8 cellular contexts compared by ENCODE assay signal in genomic region chr7:30225863-30226361, GRCh38. TPM values are rescaled to one million over a fixed set of nuclear protein-coding genes. Genes with fewer than 3 reads are reported as not detected.
DNase-seq lines count a peak whose midpoint lies in the region; ATAC-seq and TF ChIP-seq lines count a peak whose summit lies in the region.

No MANE protein-coding gene starts in this region.

- TF ChIP-seq CTCF in glutamatergic neuron (IDR thresholded peaks at IDR 0.05; ENCODE audit: partially characterized antibody, unreplicated experiment) (no peak), prostate gland (IDR thresholded peaks at IDR 0.05) (no peak)

- no peaks in the 10 kb centered on the region for H3K9me3 Mint-ChIP-seq in glutamatergic neuron (ENCODE audit: unreplicated experiment)

- ATAC-seq in activated CD4-positive, CD25-positive, alpha-beta regulatory T cell treated with anti-CD3 and anti-CD28 coated beads, Interleukin-2, amount 50 U/mL, for 24 hours: peak; percentile 75 to 77
- ATAC-seq in HG02763 (IDR thresholded peaks at IDR 0.05; ENCODE audit: unreplicated experiment): peak; percentile 69
- peak; percentile 63 for ATAC-seq in T-helper 17 cell

- H3K36me3 Mint-ChIP-seq in T-helper 17 cell (ENCODE audit: low read depth) (no peaks in the 10 kb centered on the region), glutamatergic neuron (ENCODE audit: unreplicated experiment) (no peaks in the 10 kb centered on the region)

- DNase-seq in activated CD4-positive, CD25-positive, alpha-beta regulatory T cell (lab: John Stamatoyannopoulos, UW): no peak
- peak; percentile 58 for DNase-seq in NCI-H1105 (lab: John Stamatoyannopoulos, UW)
- no peak for DNase-seq in T-helper 17 cell
- DNase-seq in glutamatergic neuron: peak; percentile 22
- DNase-seq in prostate gland (ENCODE audit: low spot score): peak; percentile 75
- DNase-seq in activated CD4-positive, alpha-beta T cell treated with anti-CD3 and anti-CD28 coated beads, Interleukin-2, amount 50 U/mL, for 48 hours: no peak

- H3K27me3 Mint-ChIP-seq in T-helper 17 cell (peaks cover 3% of the 10 kb centered on the region), glutamatergic neuron (ENCODE audit: unreplicated experiment) (no peaks in the 10 kb centered on the region)

- H3K4me1 Mint-ChIP-seq in T-helper 17 cell: no peaks in the 10 kb centered on the region
- H3K4me1 Mint-ChIP-seq in glutamatergic neuron (ENCODE audit: low read depth, unreplicated experiment): peaks cover 18% of the 10 kb centered on the region

- peaks cover 4% of the 10 kb centered on the region for H3K4me1 ChIP-seq in prostate gland (replicated peaks)

- 16% methylated on average over 3 of the region's 3 CpGs for WGBS in prostate gland

- intact Hi-C loops in prostate gland (cut with DNase I): no loop called here

- no peak overlapping the region for H3K27ac Mint-ChIP-seq in T-helper 17 cell
- H3K27ac Mint-ChIP-seq in glutamatergic neuron (ENCODE audit: unreplicated experiment): no peak overlapping the region

- H3K9me3 ChIP-seq in T-helper 17 cell (ENCODE audit: control insufficient read depth, low read length, poor library complexity, severe bottlenecking) (no peaks in the 10 kb centered on the region), prostate gland (no peaks in the 10 kb centered on the region)

- H3K4me3 ChIP-seq in prostate gland: no peak overlapping the region

- H3K27ac ChIP-seq in prostate gland: peak overlapping the region; percentile 51 to 55

- no peaks in the 10 kb centered on the region for H3K27me3 ChIP-seq in prostate gland (replicated peaks; ENCODE audit: insufficient read depth)

- H3K4me3 Mint-ChIP-seq in T-helper 17 cell (no peak overlapping the region), glutamatergic neuron (ENCODE audit: unreplicated experiment) (no peak overlapping the region)

- H3K36me3 ChIP-seq in prostate gland: no peaks in the 10 kb centered on the region

- peak; percentile 21 for TF ChIP-seq POLR2A in prostate gland (IDR thresholded peaks at IDR 0.05)

RNA-seq across cellular contexts. Expression of gene ZNRF2, which starts 58.5 kb away (rescaled TPM):
- total RNA-seq in T-helper 17 cell: 10 to 100 TPM; 26.8 to 31.6 TPM
- 16.7 TPM for total RNA-seq in glutamatergic neuron (ENCODE audit: unreplicated experiment)
- 10 to 100 TPM; 23.0 to 35.2 TPM for total RNA-seq in prostate gland

Comparison
In these comparisons a context has a peak if more than half of its experiments do, and no peak if none do; other contexts are left out.
1. DNase-seq: peak in NCI-H1105 (single experiment), glutamatergic neuron (single experiment) and prostate gland (single experiment); none in activated CD4-positive, CD25-positive, alpha-beta regulatory T cell (0 of 4), T-helper 17 cell (0 of 3) and activated CD4-positive, alpha-beta T cell treated with anti-CD3 and anti-CD28 coated beads, Interleukin-2, amount 50 U/mL, for 48 hours (0 of 2).
2. Peak in every context shown above with its lines, with median percentiles within 50 percentile points of each other: ATAC-seq.